In genomic region chr3:10703875-10704274, GRCh38 we compare ENCODE assay signal across 10 cellular contexts.
DNase-seq lines count a peak whose midpoint lies in the region; ATAC-seq, FAIRE-seq and TF ChIP-seq lines count a peak whose summit lies in the region.
"Had no signal": no experiment of that assay in that cellular context is flagged by ENCODE, and none has a peak within 500 bp of the region (broad histone marks: within the 10 kb centered on the region; RNA-seq: fewer than 3 reads in every experiment).

No MANE protein-coding gene starts in this region.

- peak; percentile 78 for ATAC-seq in HepG2
- ATAC-seq in sciatic nerve: no peak
- ATAC-seq in HG03565 (IDR thresholded peaks at IDR 0.05; ENCODE audit: unreplicated experiment): no peak

- in situ Hi-C loops in HepG2 (cut with HindIII; ENCODE audit: extremely low pct_ligation_motif_present, low pct_unique_long_range_greater_than_20kb): no loop called here

- TF ChIP-seq RAD21 in HepG2 (CRISPR knock-in tag; IDR thresholded peaks at IDR 0.05): peak; percentile 31; the same call in 1 of the 2 replicates

- H3K4me1 ChIP-seq in HepG2 (ENCODE audit: insufficient read depth, low read length) (no peaks in the 10 kb centered on the region), uterus (peaks cover 0 to 11% of the 10 kb centered on the region in 2 donors)

- no peak for TF ChIP-seq POLR2A in HepG2 (IDR thresholded peaks at IDR 0.05; ENCODE audit: insufficient read depth in 1 of 2, low read depth in 2 of 2, low read length in 2 of 2)
- TF ChIP-seq POLR2A in uterus (IDR thresholded peaks at IDR 0.05): no peak

- no peak for FAIRE-seq in D721Med (lab: Jason Lieb, UNC)
- no peak for FAIRE-seq in HepG2 (lab: Jason Lieb, UNC)

- CTCF ChIA-PET in HepG2 (lab: Yijun Ruan, JAX; ENCODE audit: low intra/inter-chr PET ratio, low total read pairs): no interaction called here

- H3K9ac ChIP-seq in HepG2 (ENCODE audit: insufficient read depth, low read depth, low read length): no peak overlapping the region

- H3K79me2 ChIP-seq in HepG2 (ENCODE audit: insufficient read depth, low read length): no peaks in the 10 kb centered on the region

- H3K27ac ChIP-seq in HepG2 (ENCODE audit: extremely low read length, insufficient read depth, low read length) (no peak overlapping the region), uterus (no peak overlapping the region)
- H3K27ac ChIP-seq: vagina had no signal

- DNase-seq in D721Med (ENCODE audit: insufficient read length, low spot score) (no peak), HFF-Myc (ENCODE audit: extremely low read depth, low read depth) (no peak), HepG2 (ENCODE audit: low spot score) (no peak), uterus (no peak), sciatic nerve (ENCODE audit: low spot score) (no peak), NCI-H2196 (lab: John Stamatoyannopoulos, UW; ENCODE audit: unreplicated experiment) (no peak)
- DNase-seq: activated naive CD4-positive, alpha-beta T cell had no signal

- 12% methylated on average over 5 of the region's 5 CpGs for WGBS in HepG2 (ENCODE audit: low lambda C conversion rate)

- TF ChIP-seq CTCF in D721Med (IDR thresholded peaks at IDR 0.05; ENCODE audit: insufficient read depth, missing control alignments) (peak; percentile 40), HFF-Myc (IDR thresholded peaks at IDR 0.05; ENCODE audit: low read depth, low read length, missing control alignments) (peak; percentile 13), WI38 (IDR thresholded peaks at IDR 0.05; ENCODE audit: low read depth, low read length) (peak; percentile 35), HepG2 (CRISPR knock-in tag; IDR thresholded peaks at IDR 0.05) (peak; percentile 54), uterus (IDR thresholded peaks at IDR 0.05) (no peak)

- H3K4me3 ChIP-seq in HFF-Myc (replicated peaks; ENCODE audit: low read depth, low read length): no peak overlapping the region
- H3K4me3 ChIP-seq in WI38 (ENCODE audit: low read depth, low read length): no peak overlapping the region
- no peak overlapping the region for H3K4me3 ChIP-seq in HepG2 (replicated peaks in 1 of 3; ENCODE audit: insufficient read depth in 1 of 3, low read depth in 2 of 3, low read length in 3 of 3)
- no peak overlapping the region for H3K4me3 ChIP-seq in uterus
- H3K4me3 ChIP-seq: vagina had no signal

- H3K36me3 ChIP-seq in HepG2 (replicated peaks in 1 of 2; ENCODE audit: control insufficient read depth in 1 of 2, insufficient read depth in 2 of 2, low read length in 2 of 2): no peaks in the 10 kb centered on the region
- no peaks in the 10 kb centered on the region for H3K36me3 ChIP-seq in uterus
- H3K36me3 ChIP-seq: vagina had no signal

- intact Hi-C loops in HepG2 (cut with micrococcal nuclease; ENCODE audit: unreplicated experiment) (no loop called here), uterus (cut with DNase I; ENCODE audit: low total_unique reads) (no loop called here), sciatic nerve (cut with DNase I) (no loop called here)

- H3K27me3 ChIP-seq in HepG2 (ENCODE audit: control insufficient read depth in 1 of 2, insufficient read depth in 2 of 2, low read length in 2 of 2): peaks cover 6 to 32% of the 10 kb centered on the region in 2 experiments
- no peaks in the 10 kb centered on the region for H3K27me3 ChIP-seq in uterus

- no peak for TF ChIP-seq EP300 in HepG2 (IDR thresholded peaks at IDR 0.05; ENCODE audit: low read depth in 2 of 2, low read length in 2 of 2)
- TF ChIP-seq EP300 in HepG2 (CRISPR knock-in tag; IDR thresholded peaks at IDR 0.05; ENCODE audit: borderline replicate concordance): no peak

- H3K9me3 ChIP-seq in HepG2 (ENCODE audit: low read length) (no peaks in the 10 kb centered on the region), uterus (no peaks in the 10 kb centered on the region)
- H3K9me3 ChIP-seq: vagina had no signal

- POLR2A ChIA-PET in HepG2 (lab: Yijun Ruan, JAX): no interaction called here

- no TSS peak for BruUV-seq in HepG2 (replicated peaks; lab: Mats Ljungman, UMichigan)

- H2AFZ ChIP-seq in HepG2 (ENCODE audit: low read length): no peak overlapping the region

- H4K20me1 ChIP-seq in HepG2 (ENCODE audit: insufficient read depth, low read length): no peaks in the 10 kb centered on the region

- H3K4me2 ChIP-seq in HepG2 (ENCODE audit: low read depth, low read length): no peak overlapping the region

TF ChIP-seq in HepG2, 621 proteins besides CTCF, POLR2A, EP300 and RAD21:
- TF ChIP-seq STAG1 (CRISPR knock-in tag; IDR thresholded peaks at IDR 0.05) (peak; percentile 66), HIC2 (CRISPR knock-in tag; IDR thresholded peaks at IDR 0.05; ENCODE audit: low read depth) (no peak), THAP7 (CRISPR knock-in tag; IDR thresholded peaks at IDR 0.05) (no peak), SMC3 (IDR thresholded peaks at IDR 0.05; ENCODE audit: low read length) (peak; percentile 52)

Comparison
In these comparisons a context has a peak if more than half of its experiments do, and no peak if none do; other contexts are left out.
1. CTCF ChIP-seq: peak in D721Med (single experiment), HFF-Myc (single experiment), WI38 (single experiment) and HepG2 (single experiment); none in uterus (0 of 4).